Comparison of ENCODE assay signal across 10 cellular contexts in the genomic region with DNA sequence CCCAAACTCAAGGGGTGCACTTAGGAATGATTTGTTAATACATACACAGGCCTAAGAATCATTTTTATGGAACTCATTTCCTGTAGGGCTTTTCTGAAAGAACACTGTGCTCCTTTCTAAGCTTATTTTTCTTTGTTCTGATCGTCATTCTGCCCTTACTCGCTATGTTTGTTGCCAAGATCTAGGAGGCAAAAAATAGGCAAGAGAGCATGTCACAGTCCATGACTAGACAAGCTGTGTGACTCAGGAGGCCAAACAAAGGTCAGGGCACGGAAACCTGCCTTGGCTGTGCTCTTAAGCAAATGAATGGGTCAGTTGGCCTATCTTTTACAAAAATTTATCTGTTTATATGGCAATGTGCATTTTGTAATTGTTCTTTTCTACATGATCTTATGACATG. TPM values are rescaled to one million over a fixed set of nuclear protein-coding genes. Genes with fewer than 3 reads are reported as not detected.
DNase-seq lines count a peak whose midpoint lies in the region; ATAC-seq and TF ChIP-seq lines count a peak whose summit lies in the region.
"Had no signal": no experiment of that assay in that cellular context is flagged by ENCODE, and none has a peak within 500 bp of the region (broad histone marks: within the 10 kb centered on the region; RNA-seq: fewer than 3 reads in every experiment).

No MANE protein-coding gene starts in this region.

- peaks cover 19% of the 10 kb centered on the region for H3K4me1 Mint-ChIP-seq in activated naive CD8-positive, alpha-beta T cell treated with anti-CD3 and anti-CD28 coated beads, Interleukin-2, amount 50 U/mL, for 24 hours
- H3K4me1 Mint-ChIP-seq: neural crest cell had no signal

- peaks cover 7% of the 10 kb centered on the region for H3K9me3 Mint-ChIP-seq in activated naive CD8-positive, alpha-beta T cell treated with anti-CD3 and anti-CD28 coated beads, Interleukin-2, amount 50 U/mL, for 24 hours

- H3K4me3 ChIP-seq in AG04449 (ENCODE audit: low read depth, low read length): no peak overlapping the region
- H3K4me3 ChIP-seq in epithelial cell of proximal tubule (ENCODE audit: low read depth, low read length): no peak overlapping the region

- H3K36me3 Mint-ChIP-seq in activated naive CD8-positive, alpha-beta T cell treated with anti-CD3 and anti-CD28 coated beads, Interleukin-2, amount 50 U/mL, for 24 hours (ENCODE audit: low read depth): peaks cover 6% of the 10 kb centered on the region

- POLR2A ChIA-PET in AG04449 (lab: Yijun Ruan, JAX): no interaction called here

- ATAC-seq in activated naive CD8-positive, alpha-beta T cell treated with anti-CD3 and anti-CD28 coated beads, Interleukin-2, amount 50 U/mL, for 24 hours: no peak
- no peak for ATAC-seq in HG03354 (IDR thresholded peaks at IDR 0.05; ENCODE audit: poor library complexity, severe bottlenecking, unreplicated experiment)

- peak; percentile 37 for DNase-seq in AG04449 (ENCODE audit: low read depth, low spot score)
- peak; percentile 66 for DNase-seq in NCI-H226
- peak; percentile 50 for DNase-seq in epithelial cell of proximal tubule (ENCODE audit: low read depth)
- peak; percentile 19 for DNase-seq in mucosa of gallbladder (ENCODE audit: low spot score)
- no peak for DNase-seq in activated naive CD8-positive, alpha-beta T cell treated with anti-CD3 and anti-CD28 coated beads, Interleukin-2, amount 50 U/mL, for 24 hours
- no peak for DNase-seq in activated CD8-positive, alpha-beta memory T cell treated with anti-CD3 and anti-CD28 coated beads for 24 hours
- DNase-seq in stimulated activated CD4-positive, alpha-beta T cell treated with anti-CD3 and anti-CD28 coated beads, Interleukin-15, amount 100 ng/mL, for 24 hours: no peak
- DNase-seq: BE2C had no signal

- no peak for TF ChIP-seq CTCF in AG04449 (IDR thresholded peaks at IDR 0.05; ENCODE audit: insufficient read depth, low read length, missing control alignments)
- no peak for TF ChIP-seq CTCF in epithelial cell of proximal tubule (conservative IDR thresholded peaks at IDR 0.05; ENCODE audit: low read depth, low read length)

- no peak overlapping the region for H3K4me3 Mint-ChIP-seq in activated naive CD8-positive, alpha-beta T cell treated with anti-CD3 and anti-CD28 coated beads, Interleukin-2, amount 50 U/mL, for 24 hours
- H3K4me3 Mint-ChIP-seq: neural crest cell had no signal

- H3K27me3 Mint-ChIP-seq in activated naive CD8-positive, alpha-beta T cell treated with anti-CD3 and anti-CD28 coated beads, Interleukin-2, amount 50 U/mL, for 24 hours: no peaks in the 10 kb centered on the region

- CTCF ChIA-PET in AG04449 (lab: Yijun Ruan, JAX): interaction anchor here (2.9 kb wide), 1 partner anchor 9 kb away, joined by 19 read pairs; no protein-coding TSS in a partner anchor

- no peak overlapping the region for H3K27ac Mint-ChIP-seq in activated naive CD8-positive, alpha-beta T cell treated with anti-CD3 and anti-CD28 coated beads, Interleukin-2, amount 50 U/mL, for 24 hours

RNA-seq across cellular contexts. Expression of gene C1GALT1C1, which starts 42.5 kb away (rescaled TPM):
- 30.1 and 32.1 TPM in 2 replicates for total RNA-seq in epithelial cell of proximal tubule
- total RNA-seq in mucosa of gallbladder: 26.7 TPM

Comparison
In these comparisons a context has a peak if more than half of its experiments do, and no peak if none do; other contexts are left out.
1. DNase-seq: peak in AG04449 (single experiment), NCI-H226 (single experiment), epithelial cell of proximal tubule (single experiment) and mucosa of gallbladder (single experiment); none in activated naive CD8-positive, alpha-beta T cell treated with anti-CD3 and anti-CD28 coated beads, Interleukin-2, amount 50 U/mL, for 24 hours (single experiment), activated CD8-positive, alpha-beta memory T cell treated with anti-CD3 and anti-CD28 coated beads for 24 hours (single experiment) and stimulated activated CD4-positive, alpha-beta T cell treated with anti-CD3 and anti-CD28 coated beads, Interleukin-15, amount 100 ng/mL, for 24 hours (single experiment).